In genomic region chr4:146124023-146124680, GRCh38 we compare ENCODE assay signal across 9 cellular contexts.
A peak's percentile ranks its signal among the peaks of the same experiment; 100 is the strongest.
DNase-seq lines count a peak whose midpoint lies in the region; ATAC-seq lines count a peak whose summit lies in the region.
"Had no signal": no experiment of that assay in that cellular context is flagged by ENCODE, and none has a peak within 500 bp of the region (broad histone marks: within the 10 kb centered on the region; RNA-seq: fewer than 3 reads in every experiment).

No MANE protein-coding gene starts in this region.

- DNase-seq in iPS-NIHi7 (ENCODE audit: extremely low spot score) (peak; percentile 57), SW480 (ENCODE audit: low spot score) (no peak)
- no peak for DNase-seq in activated CD8-positive, alpha-beta memory T cell treated with anti-CD3 and anti-CD28 coated beads for 24 hours
- no peak for DNase-seq in stimulated activated naive CD4-positive, alpha-beta T cell treated with Interleukin-2 at 50 U/mL for 16 hours (lab: John Stamatoyannopoulos, UW)
- DNase-seq: NCI-H446 treated with DMSO at 0.1 percent for 48 hours had no signal

- ATAC-seq in GM18861 (IDR thresholded peaks at IDR 0.05; ENCODE audit: unreplicated experiment), result peak; percentile 80
- peak; percentile 90 for ATAC-seq in GM21619 (IDR thresholded peaks at IDR 0.05; ENCODE audit: unreplicated experiment)
- ATAC-seq in HG03442 (IDR thresholded peaks at IDR 0.05; ENCODE audit: unreplicated experiment), result peak; percentile 93
- ATAC-seq: esophagus mucosa had no signal
